18 cellular contexts compared by ENCODE assay signal in the genomic region with DNA sequence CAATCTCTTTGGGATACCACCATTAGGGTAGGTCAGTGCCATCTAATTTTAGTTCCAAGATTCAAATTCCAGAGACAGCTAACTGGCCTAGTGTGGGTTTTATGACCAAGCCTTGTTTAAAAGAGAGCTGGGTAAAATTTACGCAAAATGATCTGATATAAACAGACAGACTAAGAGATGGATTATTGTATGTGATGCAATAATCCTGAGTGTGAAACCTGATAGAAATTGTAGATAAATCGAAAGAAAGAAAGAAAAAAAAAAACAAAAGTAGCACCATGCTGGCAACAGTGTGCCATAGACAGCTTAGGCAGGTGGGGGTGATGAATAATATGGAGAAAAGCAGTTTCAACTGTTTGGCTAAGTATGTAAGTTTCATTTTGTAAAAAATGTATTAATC. TPM values are rescaled to one million over a fixed set of nuclear protein-coding genes. Genes with fewer than 3 reads are reported as not detected.
DNase-seq lines count a peak whose midpoint lies in the region; ATAC-seq and TF ChIP-seq lines count a peak whose summit lies in the region.
"Had no signal": no experiment of that assay in that cellular context is flagged by ENCODE, and none has a peak within 500 bp of the region (broad histone marks: within the 10 kb centered on the region; RNA-seq: fewer than 3 reads in every experiment).

No MANE protein-coding gene starts in this region.

- H3K9me3 ChIP-seq in SK-N-SH (no peaks in the 10 kb centered on the region; the same call in 1 of the 2 replicates), SK-N-MC (ENCODE audit: low read depth, low read length) (peaks cover 38% of the 10 kb centered on the region; the same call in 1 of the 2 replicates), GM23248 (ENCODE audit: low read depth) (no peaks in the 10 kb centered on the region)
- H3K9me3 ChIP-seq in CD4-positive, alpha-beta memory T cell (ENCODE audit: control insufficient read depth in 1 of 2, low read length in 2 of 2) = no peaks in the 10 kb centered on the region
- H3K9me3 ChIP-seq: HAP-1 had no signal

- H3K4me2 ChIP-seq in SK-N-SH = peak overlapping the region; percentile 89; the same call in 1 of the 2 replicates
- no peak overlapping the region for H3K4me2 ChIP-seq in GM23248 (ENCODE audit: unreplicated experiment)

- peak overlapping the region in 4 of 8 donors; percentile 21 to 63 (median 26) for H3K4me3 Mint-ChIP-seq in CD4-positive, alpha-beta memory T cell
- peak overlapping the region in 1 of 5 donors; percentile 41 for H3K4me3 Mint-ChIP-seq in immature natural killer cell
- H3K4me3 Mint-ChIP-seq: memory B cell, neural progenitor cell had no signal

- no peak for TF ChIP-seq CTCF in SK-N-SH (IDR thresholded peaks at IDR 0.05)

- POLR2A ChIA-PET in SK-N-SH (lab: Yijun Ruan, JAX) = no interaction called here
- POLR2A ChIA-PET in CD4-positive, alpha-beta memory T cell (lab: Charles Lee; ENCODE audit: partially characterized antibody) = interaction anchor here (1.8 kb wide), 1 partner anchor 9 kb away, joined by 8 read pairs; no protein-coding TSS in a partner anchor

- intact Hi-C loops in CD4-positive, alpha-beta memory T cell (cut with micrococcal nuclease) = loop anchor here (5.0 to 10.0 kb wide), 3 partner anchors 612 to 1155 kb away; a partner anchor contains a TSS

- H3K9me3 Mint-ChIP-seq in CD4-positive, alpha-beta memory T cell = no peaks in the 10 kb centered on the region
- no peaks in the 10 kb centered on the region for H3K9me3 Mint-ChIP-seq in immature natural killer cell

- peaks cover 0 to 8% of the 10 kb centered on the region in 2 experiments; a peak in 3 of 4 replicates for H3K4me1 ChIP-seq in SK-N-SH (ENCODE audit: control insufficient read depth in 1 of 2, insufficient read depth in 2 of 2, low read depth in 1 of 2, low read length in 1 of 2)
- H3K4me1 ChIP-seq in CD4-positive, alpha-beta memory T cell (ENCODE audit: insufficient read depth, low read length) = peaks cover 46% of the 10 kb centered on the region
- peaks cover 14% of the 10 kb centered on the region; the same call in 1 of the 2 replicates for H3K4me1 ChIP-seq in GM23248 (ENCODE audit: insufficient read depth)

- H3F3A ChIP-seq in SK-N-SH (replicated peaks; ENCODE audit: insufficient read depth) (peaks cover 8% of the 10 kb centered on the region), GM23248 (ENCODE audit: insufficient read depth) (peaks cover 8% of the 10 kb centered on the region; the same call in 1 of the 2 replicates)

- H3K79me2 ChIP-seq in SK-N-SH (ENCODE audit: insufficient read depth) (peaks cover 26% of the 10 kb centered on the region), GM23248 (ENCODE audit: insufficient read depth) (peaks cover 14% of the 10 kb centered on the region; the same call in 1 of the 2 replicates)

- WGBS in SK-N-SH (ENCODE audit: low lambda C conversion rate) = 62% methylated on average over 2 of the region's 2 CpGs
- WGBS in GM23248 (ENCODE audit: low coverage in 1 of 2, low lambda C conversion rate in 2 of 2, missing lambda C conversion rate in 2 of 2), 2 experiments = 94 to 95% methylated on average over 2 of the region's 2 CpGs

- H3K36me3 ChIP-seq in SK-N-SH (replicated peaks in 1 of 2; ENCODE audit: control insufficient read depth in 1 of 2, insufficient read depth in 2 of 2, low read length in 1 of 2) = peaks cover 28 to 42% of the 10 kb centered on the region in 2 experiments
- H3K36me3 ChIP-seq in CD4-positive, alpha-beta memory T cell (ENCODE audit: insufficient read depth, low read length) = peaks cover 17% of the 10 kb centered on the region
- peaks cover 67% of the 10 kb centered on the region for H3K36me3 ChIP-seq in SK-N-MC (ENCODE audit: insufficient read depth, low read length)
- 0 out of 2 replicates have a peak, but pooled peaks cover 12% of the 10 kb centered on the region for H3K36me3 ChIP-seq in GM23248 (ENCODE audit: low read depth)
- H3K36me3 ChIP-seq: neural progenitor cell had no signal

- in situ Hi-C loops in GM23248 (cut with MboI) = no loop called here

- TF ChIP-seq EP300 in SK-N-SH (IDR thresholded peaks at IDR 0.05; ENCODE audit: borderline replicate concordance in 1 of 2, low read depth in 1 of 2, low read length in 1 of 2) = no peak

- H3K27ac ChIP-seq in SK-N-SH (ENCODE audit: low read depth in 2 of 2, low read length in 1 of 2) (no peak overlapping the region), SK-N-MC (no peak overlapping the region), GM23248 (no peak overlapping the region)
- no peak overlapping the region for H3K27ac ChIP-seq in CD4-positive, alpha-beta memory T cell (ENCODE audit: low read depth, low read length)
- H3K27ac ChIP-seq: 22Rv1, neural progenitor cell had no signal

- peak overlapping the region in 5 of 7 donors; percentile 15 to 93 (median 69) for H3K27ac Mint-ChIP-seq in CD4-positive, alpha-beta memory T cell
- H3K27ac Mint-ChIP-seq in immature natural killer cell = peak overlapping the region in 5 of 6 donors; percentile 29 to 95 (median 51)
- H3K27ac Mint-ChIP-seq: memory B cell, neural progenitor cell had no signal

- peaks cover 42 to 74% (median 53%) of the 10 kb centered on the region in 4 donors for H3K4me1 Mint-ChIP-seq in CD4-positive, alpha-beta memory T cell
- peaks cover 47 to 75% of the 10 kb centered on the region in 2 donors for H3K4me1 Mint-ChIP-seq in immature natural killer cell

- no peak for TF ChIP-seq RAD21 in SK-N-SH (IDR thresholded peaks at IDR 0.05; ENCODE audit: low read length)

- H3K36me3 Mint-ChIP-seq in CD4-positive, alpha-beta memory T cell = peaks cover 42 to 55% of the 10 kb centered on the region in 2 donors
- peaks cover 20 to 46% (median 22%) of the 10 kb centered on the region in 3 donors for H3K36me3 Mint-ChIP-seq in immature natural killer cell

- H4K20me1 ChIP-seq in SK-N-SH (ENCODE audit: insufficient read depth) = no peaks in the 10 kb centered on the region
- H4K20me1 ChIP-seq in GM23248 (ENCODE audit: insufficient read depth) = no peaks in the 10 kb centered on the region

- H3K9me2 ChIP-seq in SK-N-SH (no peaks in the 10 kb centered on the region), GM23248 (ENCODE audit: insufficient read depth) (no peaks in the 10 kb centered on the region)

- no peak for DNase-seq in SK-N-SH
- DNase-seq in CD4-positive, alpha-beta memory T cell = no peak
- DNase-seq in SK-N-MC (ENCODE audit: low read depth, low spot score) = no peak
- DNase-seq in immature natural killer cell = no peak
- no peak for DNase-seq in activated effector memory CD4-positive, alpha-beta T cell treated with Interleukin-2 at 50 U/mL for 16 hours
- DNase-seq in GM23248 = no peak
- DNase-seq: DMS 273 treated with DMSO at 0.1 percent for 48 hours; GF-D8; MV-4-11; NCI-H2029 treated with DMSO at 0.1 percent for 48 hours; stimulated activated CD8-positive, alpha-beta memory T cell treated with anti-CD3 and anti-CD28 coated beads, Interleukin-4, amount 100 ng/mL, for 48 hours; SW 1271 had no signal

- no peak overlapping the region for H3K9ac ChIP-seq in SK-N-SH
- H3K9ac ChIP-seq in SK-N-MC (ENCODE audit: insufficient read length) = no peak overlapping the region
- no peak overlapping the region for H3K9ac ChIP-seq in GM23248
- H3K9ac ChIP-seq: neural progenitor cell had no signal

- H2AFZ ChIP-seq in SK-N-SH (ENCODE audit: low read depth) (no peak overlapping the region), GM23248 (no peak overlapping the region)
- H2AFZ ChIP-seq: neural progenitor cell had no signal

- H3K27me3 ChIP-seq in SK-N-SH (ENCODE audit: insufficient read depth) = no peaks in the 10 kb centered on the region
- no peaks in the 10 kb centered on the region for H3K27me3 ChIP-seq in CD4-positive, alpha-beta memory T cell (ENCODE audit: insufficient read depth, low read length)
- H3K27me3 ChIP-seq in GM23248 (replicated peaks; ENCODE audit: insufficient read depth) = no peaks in the 10 kb centered on the region
- H3K27me3 ChIP-seq: neural progenitor cell had no signal

- CTCF ChIA-PET in SK-N-SH (lab: Yijun Ruan, JAX) = interaction anchor here (1.0 kb wide), 1 partner anchor 48 kb away, joined by 3 read pairs; no protein-coding TSS in a partner anchor
- CTCF ChIA-PET in CD4-positive, alpha-beta memory T cell (lab: Charles Lee; ENCODE audit: partially characterized antibody) = no interaction called here

- H3K4me3 ChIP-seq in SK-N-SH (ENCODE audit: low read depth in 2 of 2, low read length in 1 of 2) = no peak overlapping the region
- no peak overlapping the region for H3K4me3 ChIP-seq in CD4-positive, alpha-beta memory T cell (ENCODE audit: low read length in 2 of 2)
- 0 out of 2 replicates have a peak overlapping the region, but pooled peaks have one; percentile 13 for H3K4me3 ChIP-seq in SK-N-MC
- no peak overlapping the region for H3K4me3 ChIP-seq in GM23248
- H3K4me3 ChIP-seq: HAP-1, neural progenitor cell had no signal

- ATAC-seq in SK-N-SH treated with all-trans-retinoic acid at 6 μM for 48 hours (no peak), GM21737 (IDR thresholded peaks at IDR 0.05; ENCODE audit: unreplicated experiment) (no peak)

- no peaks in the 10 kb centered on the region for H3K27me3 Mint-ChIP-seq in CD4-positive, alpha-beta memory T cell
- peaks cover 12 to 16% (median 14%) of the 10 kb centered on the region in 3 donors for H3K27me3 Mint-ChIP-seq in immature natural killer cell (ENCODE audit: low read depth in 3 of 3)
- H3K27me3 Mint-ChIP-seq: memory B cell had no signal

TF ChIP-seq in SK-N-SH, 30 proteins besides CTCF, POLR2A, EP300 and RAD21 (continues in another document):
- no peak for TF ChIP-seq RFX5 (IDR thresholded peaks at IDR 0.05; ENCODE audit: low read length)

TF ChIP-seq in SK-N-SH treated with all-trans-retinoic acid at 6 μM for 48 hours, 23 proteins besides CTCF, POLR2A, EP300 and RAD21:
- no peak for TF ChIP-seq ISL1 (CRISPR knock-in tag; IDR thresholded peaks at IDR 0.05)
- no peak for TF ChIP-seq ZFP3 (CRISPR knock-in tag; IDR thresholded peaks at IDR 0.05)
TF ChIP-seq in SK-N-SH treated with all-trans-retinoic acid at 6 μM for 48 hours: peak in this region for 0.

RNA-seq across cellular contexts. Expression of a gene that starts 2.9 kb away (rescaled TPM):
- polyA plus RNA-seq in SK-N-SH (2012; rRNA removed) (1.6 and 2.3 TPM in 2 replicates), immature natural killer cell (10 to 100 TPM in 1 of 3 donors, 1 to 10 TPM in 2; 5.4 to 11.3 (median 6.6) TPM), GM23248 (2016; fragmentation: Nextera tagmentation; extraction: Ambion mirVana) (3.8 TPM in 2 replicates)
- 2.5 and 2.7 TPM in 2 replicates for polyA plus RNA-seq in SK-N-SH (2012; cell fraction: cytosol; rRNA removed)
- polyA plus RNA-seq in SK-N-SH (2012; cell fraction: nucleus; rRNA removed) = 1.0 and 2.5 TPM in 2 replicates
- 10 to 100 TPM; 15.2 to 17.4 TPM for total RNA-seq in CD4-positive, alpha-beta memory T cell
- polyA plus RNA-seq in CD4-positive, alpha-beta memory T cell = 10 to 100 TPM in 1 of 2 donors, 1 to 10 TPM in 1; 4.8 to 12.7 TPM
- 3.2 and 3.8 TPM in 2 replicates for total RNA-seq in GM23248 (2014; rRNA removed; shearing (Covaris generic))
